ENCODE assay signal across 8 cellular contexts in the genomic region with DNA sequence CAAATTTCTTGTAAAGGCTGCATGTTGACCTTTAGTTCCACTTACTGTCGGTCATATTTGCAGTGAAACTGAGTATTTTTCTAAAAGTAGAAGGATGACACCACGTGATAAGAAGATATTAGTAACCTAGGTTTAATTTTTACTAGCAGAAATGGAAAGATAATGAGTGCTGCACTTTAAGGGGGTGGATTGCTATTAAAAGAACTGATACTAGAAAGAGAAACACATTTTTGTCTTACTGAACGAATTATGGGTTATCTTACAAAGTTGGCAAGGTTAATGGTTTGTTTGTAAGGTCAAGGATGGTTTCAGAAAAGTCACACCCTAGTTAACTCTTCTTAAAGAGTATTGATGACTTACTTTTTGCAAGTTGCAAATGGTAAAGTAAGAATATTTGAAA. TPM values are rescaled to one million over a fixed set of nuclear protein-coding genes. Genes with fewer than 3 reads are reported as not detected.
DNase-seq lines count a peak whose midpoint lies in the region; ATAC-seq, FAIRE-seq and TF ChIP-seq lines count a peak whose summit lies in the region.

No MANE protein-coding gene starts in this region.

- H3K36me3 Mint-ChIP-seq in chondrocyte (ENCODE audit: low read depth): no peaks in the 10 kb centered on the region

- TF ChIP-seq POLR2A in lower leg skin (IDR thresholded peaks at IDR 0.05): no peak

- peak; percentile 93 for FAIRE-seq in GM19239 (lab: Jason Lieb, UNC)

- 41 to 49% methylated on average over 3 of the region's 3 CpGs for WGBS in lower leg skin, 2 donors

- peaks cover 42% of the 10 kb centered on the region for H3K4me1 Mint-ChIP-seq in chondrocyte (ENCODE audit: low read depth)

- no peak overlapping the region for H3K27ac Mint-ChIP-seq in chondrocyte (ENCODE audit: unreplicated experiment)

- peak; percentile 35 for ATAC-seq in HG03095 (IDR thresholded peaks at IDR 0.05; ENCODE audit: unreplicated experiment)

- in situ Hi-C loops in Caki2 (cut with HindIII; ENCODE audit: low pct_unique_long_range_greater_than_20kb, low sequenced_read_pairs): no loop called here

- TF ChIP-seq CTCF in chondrocyte (IDR thresholded peaks at IDR 0.05): no peak
- TF ChIP-seq CTCF in lower leg skin (IDR thresholded peaks at IDR 0.05): no peak

- intact Hi-C loops in lower leg skin (cut with DNase I; ENCODE audit: low total_unique reads): no loop called here

- H3K4me3 ChIP-seq in lower leg skin (ENCODE audit: low read depth, poor library complexity, severe bottlenecking): no peak overlapping the region

- H3K4me3 Mint-ChIP-seq in chondrocyte (ENCODE audit: unreplicated experiment): peak overlapping the region; percentile 49

- no peaks in the 10 kb centered on the region for H3K9me3 Mint-ChIP-seq in chondrocyte (ENCODE audit: low read depth)

- peak; percentile 16 for DNase-seq in Caki2 (ENCODE audit: low read depth)
- peak; percentile 14 for DNase-seq in GM19239 (ENCODE audit: insufficient read length, low spot score)
- no peak for DNase-seq in chondrocyte (ENCODE audit: low spot score)
- DNase-seq in NCI-H82 treated with DMSO at 0.1 percent for 48 hours (lab: John Stamatoyannopoulos, UW; ENCODE audit: unreplicated experiment): no peak
- no peak for DNase-seq in lower leg skin (ENCODE audit: low spot score in 2 of 2)
- no peak for DNase-seq in NCI-H526 (lab: John Stamatoyannopoulos, UW)
- DNase-seq in NCI-H1092 (lab: John Stamatoyannopoulos, UW): no peak

- H3K27me3 Mint-ChIP-seq in chondrocyte (ENCODE audit: low read depth): no peaks in the 10 kb centered on the region

RNA-seq across cellular contexts. Expression of a gene that starts 2.4 kb away (rescaled TPM):
- total RNA-seq in Caki2 (2014; rRNA removed; shearing (Covaris generic); ENCODE audit: low replicate concordance): 9.8 and 13.6 TPM in 2 replicates
- total RNA-seq in chondrocyte (10.2 to 16.9 TPM (median 16.0 TPM) in 3 replicates), lower leg skin (1 to 10 TPM; 5.7 to 8.2 (median 6.4) TPM)

Comparison
In these comparisons a context has a peak if more than half of its experiments do, and no peak if none do; other contexts are left out.
1. DNase-seq: peak in Caki2 (single experiment) and GM19239 (single experiment); none in chondrocyte (single experiment), NCI-H82 treated with DMSO at 0.1 percent for 48 hours (single experiment), lower leg skin (0 of 2), NCI-H526 (0 of 2) and NCI-H1092 (single experiment).